Comparison of ENCODE assay signal across 17 cellular contexts in genomic region chr11:114466742-114467141, GRCh38. TPM values are rescaled to one million over a fixed set of nuclear protein-coding genes. Genes with fewer than 3 reads are reported as not detected.
DNase-seq lines count a peak whose midpoint lies in the region; ATAC-seq and TF ChIP-seq lines count a peak whose summit lies in the region.
"Had no signal": no experiment of that assay in that cellular context is flagged by ENCODE, and none has a peak within 500 bp of the region (broad histone marks: within the 10 kb centered on the region; RNA-seq: fewer than 3 reads in every experiment).

No MANE protein-coding gene starts in this region.

- H3K4me3 ChIP-seq in right cardiac atrium (ENCODE audit: low read length) = no peak overlapping the region
- no peak overlapping the region for H3K4me3 ChIP-seq in HEK293 (ENCODE audit: low read depth, low read length)
- no peak overlapping the region for H3K4me3 ChIP-seq in fibroblast of villous mesenchyme (ENCODE audit: low read depth, low read length)
- H3K4me3 ChIP-seq in retinal pigment epithelial cell (ENCODE audit: low read length) = no peak overlapping the region
- H3K4me3 ChIP-seq: BLaER1, HAP-1 had no signal

- H3K27ac ChIP-seq in right cardiac atrium (ENCODE audit: low read length) (no peak overlapping the region), HEK293 (ENCODE audit: extremely low read depth, low read depth, low read length) (no peak overlapping the region)
- H3K27ac ChIP-seq: 22Rv1, BLaER1, C4-2B had no signal

- DNase-seq in Right ventricle myocardium superior (no peak), right cardiac atrium (no peak), fibroblast of villous mesenchyme (ENCODE audit: low read depth) (peak; percentile 87), retinal pigment epithelial cell (ENCODE audit: low read depth) (peak; percentile 2), HuH-7.5 (ENCODE audit: low spot score) (no peak)
- no peak for DNase-seq in activated T-cell treated with anti-CD3 and anti-CD28 coated beads, Interleukin-2, amount 50 U/mL, for 48 hours
- DNase-seq: Caco-2; CD4-positive, CD25-positive, alpha-beta regulatory T cell; CD8-positive, alpha-beta T cell; DMS153; DND-41; GOT3 had no signal

- CTCF ChIA-PET in HEK293 (lab: Yijun Ruan, JAX) = interaction anchor here (0.9 kb wide), 1 partner anchor 40 kb away, joined by 3 read pairs; no protein-coding TSS in a partner anchor

- no peak for TF ChIP-seq CTCF in HEK293 (tag by site-specific recombination; IDR thresholded peaks at IDR 0.05)
- TF ChIP-seq CTCF in fibroblast of villous mesenchyme (IDR thresholded peaks at IDR 0.05; ENCODE audit: insufficient read depth, low read depth, low read length) = no peak
- TF ChIP-seq CTCF in retinal pigment epithelial cell (conservative IDR thresholded peaks at IDR 0.05; ENCODE audit: low read depth, low read length) = no peak

- H3K36me3 ChIP-seq in HEK293 (ENCODE audit: control insufficient read depth in 2 of 2, insufficient read depth in 1 of 2, low read length in 2 of 2) = no peaks in the 10 kb centered on the region
- H3K36me3 ChIP-seq: BLaER1, HAP-1 had no signal

- 54% methylated on average over 3 of the region's 3 CpGs for WGBS in right cardiac atrium

- ATAC-seq in Right ventricle myocardium superior (ENCODE audit: poor library complexity) (peak; percentile 65), right cardiac atrium (no peak)
- ATAC-seq: CD8-positive, alpha-beta T cell had no signal

- POLR2A ChIA-PET in HEK293 (lab: Yijun Ruan, JAX) = no interaction called here

- no peaks in the 10 kb centered on the region for H3K27me3 ChIP-seq in right cardiac atrium (ENCODE audit: control insufficient read depth, insufficient read depth)
- H3K27me3 ChIP-seq: BLaER1 had no signal

- H3K9me3 ChIP-seq in right cardiac atrium (ENCODE audit: control insufficient read depth, low read length) (no peaks in the 10 kb centered on the region), HEK293 (ENCODE audit: control insufficient read depth, insufficient read depth, low read depth, low read length) (no peaks in the 10 kb centered on the region)
- H3K9me3 ChIP-seq: BLaER1, Caco-2, HAP-1 had no signal

- intact Hi-C loops in Right ventricle myocardium superior (cut with DNase I) = no loop called here
- intact Hi-C loops in right cardiac atrium (cut with DNase I) = loop anchor here in 1 of 4 donors (5.0 kb wide), 1 partner anchor 109 kb away; no protein-coding TSS in a partner anchor

- H3K4me1 ChIP-seq in right cardiac atrium (ENCODE audit: control insufficient read depth, insufficient read depth, low read length) (no peaks in the 10 kb centered on the region), HEK293 (ENCODE audit: control insufficient read depth, insufficient read depth, low read length) (no peaks in the 10 kb centered on the region)
- H3K4me1 ChIP-seq: BLaER1, Caco-2, HAP-1 had no signal

TF ChIP-seq in HEK293, 187 proteins besides CTCF, POLR2A, EP300 and RAD21:
- TF ChIP-seq FEZF1 (tag by site-specific recombination; IDR thresholded peaks at IDR 0.05) (peak; percentile 27; the same call in 1 of the 2 replicates), ZXDB (tag by site-specific recombination; IDR thresholded peaks at IDR 0.05) (no peak)

RNA-seq across cellular contexts. Expression of gene REXO2, which starts 27.5 kb away (rescaled TPM):
- total RNA-seq in Right ventricle myocardium superior (165 TPM), right cardiac atrium (100 to 1,000 TPM; 119 to 131 (median 122) TPM), fibroblast of villous mesenchyme (166 and 174 TPM in 2 replicates)
- 175 TPM for polyA plus RNA-seq in right cardiac atrium

Comparison
In these comparisons a context has a peak if more than half of its experiments do, and no peak if none do; other contexts are left out.
1. DNase-seq: peak in fibroblast of villous mesenchyme (single experiment) and retinal pigment epithelial cell (single experiment); none in Right ventricle myocardium superior (single experiment), right cardiac atrium (0 of 3), HuH-7.5 (single experiment) and activated T-cell treated with anti-CD3 and anti-CD28 coated beads, Interleukin-2, amount 50 U/mL, for 48 hours (0 of 2).